Comparison of ENCODE assay signal across 11 cellular contexts in genomic region chr7:55111007-55111406, GRCh38.
DNase-seq lines count a peak whose midpoint lies in the region; ATAC-seq and TF ChIP-seq lines count a peak whose summit lies in the region.
"Had no signal": no experiment of that assay in that cellular context is flagged by ENCODE, and none has a peak within 500 bp of the region (broad histone marks: within the 10 kb centered on the region; RNA-seq: fewer than 3 reads in every experiment).

No MANE protein-coding gene starts in this region.

- BruUV-seq in Panc1 (replicated peaks; lab: Mats Ljungman, UMichigan), result no TSS peak

- H3K36me3 ChIP-seq in Panc1 (ENCODE audit: control insufficient read depth, insufficient read depth, low read length) (no peaks in the 10 kb centered on the region), gastroesophageal sphincter (no peaks in the 10 kb centered on the region), subcutaneous abdominal adipose tissue (ENCODE audit: control insufficient read depth in 5 of 5, insufficient read depth in 5 of 5, low read length in 5 of 5) (no peaks in the 10 kb centered on the region)
- H3K36me3 ChIP-seq: ovary had no signal

- TF ChIP-seq CTCF in Panc1 (IDR thresholded peaks at IDR 0.05), result no peak
- TF ChIP-seq CTCF in gastroesophageal sphincter (IDR thresholded peaks at IDR 0.05), result no peak

- CTCF ChIA-PET in Panc1 (lab: Charles Lee), result no interaction called here

- peak overlapping the region; percentile 62 for H3K27ac ChIP-seq in Panc1 (ENCODE audit: low read length)
- H3K27ac ChIP-seq in gastroesophageal sphincter, result peak overlapping the region in 3 of 4 donors; percentile 3 to 34 (median 26)
- peak overlapping the region; percentile 49 for H3K27ac ChIP-seq in subcutaneous abdominal adipose tissue (ENCODE audit: low read depth, low read length)

- WGBS in gastroesophageal sphincter (ENCODE audit: low coverage in 1 of 2), 2 donors, result 0 to 37% methylated on average over 1 to 9 of the region's 10 CpGs

- ATAC-seq in GM19351 (IDR thresholded peaks at IDR 0.05; ENCODE audit: unreplicated experiment), result peak; percentile 55
- no peak for ATAC-seq in Panc1
- no peak for ATAC-seq in gastroesophageal sphincter
- ATAC-seq in HG02981 (IDR thresholded peaks at IDR 0.05; ENCODE audit: unreplicated experiment), result no peak
- ATAC-seq: K562 had no signal

- in situ Hi-C loops in Panc1 (cut with HindIII; ENCODE audit: low pct_unique_long_range_greater_than_20kb, low sequenced_read_pairs), result no loop called here

- DNase-seq in Panc1 (ENCODE audit: low read depth, low spot score) (no peak), COLO829 (ENCODE audit: low spot score) (no peak), hepatic stellate cell (ENCODE audit: low spot score) (no peak), SW 1271 (lab: John Stamatoyannopoulos, UW) (no peak)
- DNase-seq: HCEC 1CT, ovary had no signal

- no peak for TF ChIP-seq POLR2A in gastroesophageal sphincter (IDR thresholded peaks at IDR 0.05)

- H3K4me1 ChIP-seq in Panc1 (ENCODE audit: control insufficient read depth, insufficient read depth, low read length) (peaks cover 62% of the 10 kb centered on the region), gastroesophageal sphincter (peaks cover 4 to 87% (median 26%) of the 10 kb centered on the region in 3 donors), subcutaneous abdominal adipose tissue (ENCODE audit: control insufficient read depth in 5 of 5, insufficient read depth in 5 of 5, low read length in 5 of 5) (peaks cover 0 to 42% (median 15%) of the 10 kb centered on the region in 5 donors)

- H3K27me3 ChIP-seq in Panc1 (ENCODE audit: control insufficient read depth, insufficient read depth, low read length), result no peaks in the 10 kb centered on the region
- H3K27me3 ChIP-seq in gastroesophageal sphincter, result no peaks in the 10 kb centered on the region
- no peaks in the 10 kb centered on the region for H3K27me3 ChIP-seq in subcutaneous abdominal adipose tissue (ENCODE audit: control insufficient read depth in 5 of 5, insufficient read depth in 4 of 5, low read length in 5 of 5)
- H3K27me3 ChIP-seq: ovary had no signal

- H3K4me3 ChIP-seq in Panc1 (ENCODE audit: low read depth in 2 of 2, low read length in 2 of 2), result no peak overlapping the region
- H3K4me3 ChIP-seq in gastroesophageal sphincter, result no peak overlapping the region
- no peak overlapping the region for H3K4me3 ChIP-seq in subcutaneous abdominal adipose tissue (ENCODE audit: low read depth in 1 of 5, low read length in 5 of 5)
- H3K4me3 ChIP-seq: K562, ovary had no signal

- TF ChIP-seq EP300 in gastroesophageal sphincter (IDR thresholded peaks at IDR 0.05), result no peak

- POLR2A ChIA-PET in Panc1 (lab: Charles Lee), result interaction anchor here (0.5 to 0.7 kb wide), 2 partner anchors 45 to 91 kb away, joined by 5 to 6 read pairs; no protein-coding TSS in a partner anchor

- intact Hi-C loops in Panc1 (cut with micrococcal nuclease; ENCODE audit: unreplicated experiment), result no loop called here

- H3K9ac ChIP-seq in subcutaneous abdominal adipose tissue (ENCODE audit: low read length in 5 of 5), result peak overlapping the region in 1 of 5 donors; percentile 29

- H3K9me3 ChIP-seq in Panc1 (ENCODE audit: control insufficient read depth, insufficient read depth, low read depth, low read length) (no peaks in the 10 kb centered on the region), gastroesophageal sphincter (no peaks in the 10 kb centered on the region), subcutaneous abdominal adipose tissue (ENCODE audit: control insufficient read depth in 5 of 5, low read length in 5 of 5) (no peaks in the 10 kb centered on the region)
- H3K9me3 ChIP-seq: ovary had no signal
